ENCODE assay signal across 10 cellular contexts in genomic region chr14:59406454-59407245, GRCh38. TPM values are rescaled to one million over a fixed set of nuclear protein-coding genes. Genes with fewer than 3 reads are reported as not detected.
DNase-seq lines count a peak whose midpoint lies in the region; ATAC-seq and TF ChIP-seq lines count a peak whose summit lies in the region.
"Had no signal": no experiment of that assay in that cellular context is flagged by ENCODE, and none has a peak within 500 bp of the region (broad histone marks: within the 10 kb centered on the region; RNA-seq: fewer than 3 reads in every experiment).

No MANE protein-coding gene starts in this region.

- intact Hi-C loops in body of pancreas (cut with DNase I) (no loop called here), heart right ventricle (cut with DNase I) (loop anchor here in 1 of 10 donors (5.0 kb wide), 1 partner anchor 69 kb away; no protein-coding TSS in a partner anchor), psoas muscle (cut with DNase I) (no loop called here)

- H3K9me3 ChIP-seq in body of pancreas (no peaks in the 10 kb centered on the region), heart right ventricle (peaks cover 0 to 11% (median 0%) of the 10 kb centered on the region in 11 donors), psoas muscle (no peaks in the 10 kb centered on the region)

- peak; percentile 45 for DNase-seq in G401 (ENCODE audit: low spot score)
- DNase-seq in body of pancreas, result no peak
- DNase-seq in heart right ventricle, result peak in 1 of 2 donors; percentile 57
- DNase-seq in psoas muscle, result no peak
- DNase-seq in SKM-1 (lab: John Stamatoyannopoulos, UW; ENCODE audit: unreplicated experiment), result no peak
- DNase-seq: islet precursor cell, retina had no signal

- peak overlapping the region in 1 of 4 donors; percentile 16 for H3K27ac ChIP-seq in body of pancreas
- H3K27ac ChIP-seq in heart right ventricle, result peak overlapping the region; percentile 6 to 84 (median 73)
- H3K27ac ChIP-seq in psoas muscle, result peak overlapping the region; percentile 51

- peak; percentile 6 for ATAC-seq in body of pancreas
- peak; percentile 76 to 95 (median 88) for ATAC-seq in heart right ventricle
- peak in 1 of 4 donors; percentile 4 for ATAC-seq in psoas muscle
- no peak for ATAC-seq in HG02981 (IDR thresholded peaks at IDR 0.05; ENCODE audit: unreplicated experiment)
- ATAC-seq in GM21390 (IDR thresholded peaks at IDR 0.05; ENCODE audit: unreplicated experiment), result no peak
- ATAC-seq in HG02678 (IDR thresholded peaks at IDR 0.05; ENCODE audit: unreplicated experiment), result no peak

- H3K27me3 ChIP-seq in body of pancreas (no peaks in the 10 kb centered on the region), heart right ventricle (no peaks in the 10 kb centered on the region), psoas muscle (ENCODE audit: insufficient read depth in 3 of 3, low read length in 2 of 3) (no peaks in the 10 kb centered on the region)

- TF ChIP-seq POLR2A in body of pancreas (IDR thresholded peaks at IDR 0.05), result no peak

- in situ Hi-C loops in G401 (cut with HindIII; ENCODE audit: low sequenced_read_pairs), result no loop called here

- H3K36me3 ChIP-seq in body of pancreas (replicated peaks in 1 of 2; ENCODE audit: insufficient read depth in 1 of 2, low read depth in 2 of 2), result no peaks in the 10 kb centered on the region
- no peaks in the 10 kb centered on the region for H3K36me3 ChIP-seq in heart right ventricle
- H3K36me3 ChIP-seq in psoas muscle (ENCODE audit: insufficient read depth in 1 of 2, low read depth in 1 of 2), result no peaks in the 10 kb centered on the region

- TF ChIP-seq CTCF in body of pancreas (IDR thresholded peaks at IDR 0.05) (no peak), heart right ventricle (IDR thresholded peaks at IDR 0.05) (no peak), psoas muscle (IDR thresholded peaks at IDR 0.05) (no peak)

- no peak overlapping the region for H3K4me3 ChIP-seq in body of pancreas
- H3K4me3 ChIP-seq in heart right ventricle, result no peak overlapping the region
- no peak overlapping the region for H3K4me3 ChIP-seq in psoas muscle

- 7 to 10% methylated on average over 6 of the region's 6 CpGs for WGBS in body of pancreas, 2 donors
- 4 to 9% methylated on average over 6 of the region's 6 CpGs for WGBS in heart right ventricle, 2 donors
- WGBS in psoas muscle, 3 donors, result 47 to 60% (median 53%) methylated on average over 6 of the region's 6 CpGs

- H3K4me1 ChIP-seq in body of pancreas, result peaks cover 5% of the 10 kb centered on the region
- peaks cover 3 to 34% (median 22%) of the 10 kb centered on the region in 9 donors for H3K4me1 ChIP-seq in heart right ventricle
- H3K4me1 ChIP-seq in psoas muscle, result no peaks in the 10 kb centered on the region

RNA-seq across cellular contexts. Expression of gene GPR135, which starts 58.5 kb away (rescaled TPM):
- 0.06 and 0.71 TPM in 2 replicates for total RNA-seq in G401 (2014; rRNA removed; shearing (Covaris generic))
- 1 to 10 TPM; 4.2 to 4.6 TPM for total RNA-seq in body of pancreas
- total RNA-seq in heart right ventricle, result 1 to 10 TPM; 1.5 to 2.6 (median 2.2) TPM
- polyA plus RNA-seq in heart right ventricle, result 1 to 10 TPM in 1 of 2 donors, under 1 TPM in 1; 0.86 to 1.0 TPM
- total RNA-seq in psoas muscle, result 1 to 10 TPM; 1.7 to 2.7 (median 1.8) TPM
- 1 to 10 TPM in 2 of 3 donors, under 1 TPM in 1; 0.84 to 1.6 (median 1.3) TPM for polyA plus RNA-seq in psoas muscle

Comparison
In these comparisons a context has a peak if more than half of its experiments do, and no peak if none do; other contexts are left out.
1. ATAC-seq: peak in body of pancreas (single experiment) and heart right ventricle (8 of 8); none in HG02981 (single experiment), GM21390 (single experiment) and HG02678 (single experiment).